Comparison of ENCODE assay signal across 2 cellular contexts in the genomic region with DNA sequence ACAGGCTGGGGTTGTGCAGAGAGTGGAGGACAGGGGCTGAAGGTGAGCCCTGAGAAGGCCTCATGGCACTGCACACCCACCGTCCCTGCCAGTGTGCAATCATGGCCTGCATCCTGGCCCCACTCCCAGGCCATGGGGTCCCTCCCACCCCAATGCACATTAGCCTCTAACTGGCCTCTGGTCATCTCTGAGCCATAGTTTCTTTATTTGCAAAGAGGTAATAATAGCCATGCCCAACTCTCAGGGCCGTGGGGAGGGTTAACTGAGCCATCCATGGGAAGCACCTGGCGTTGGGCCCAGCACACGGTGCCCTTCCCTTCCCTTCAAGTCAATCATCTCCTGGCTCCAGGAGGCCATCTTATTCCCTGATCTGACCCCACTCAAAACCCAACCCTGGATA.
TF ChIP-seq lines count a peak whose summit lies in the region.

No MANE protein-coding gene starts in this region.

TF ChIP-seq in IMR-90, 13 proteins besides CTCF, POLR2A, EP300 and RAD21:
- TF ChIP-seq RCOR1 (IDR thresholded peaks at IDR 0.05; ENCODE audit: insufficient replicate concordance, low read length) = no peak
- no peak for TF ChIP-seq FOS (IDR thresholded peaks at IDR 0.05; ENCODE audit: low read depth, low read length)
- TF ChIP-seq CEBPB (IDR thresholded peaks at IDR 0.05; ENCODE audit: low read depth, low read length) = no peak
- no peak for TF ChIP-seq MAZ (IDR thresholded peaks at IDR 0.05; ENCODE audit: borderline replicate concordance, low read depth, low read length)
- TF ChIP-seq MXI1 (IDR thresholded peaks at IDR 0.05; ENCODE audit: borderline replicate concordance, low read depth, low read length) = no peak
- TF ChIP-seq NFE2L2 (IDR thresholded peaks at IDR 0.05; ENCODE audit: low read depth, low read length) = no peak
- TF ChIP-seq BHLHE40 (IDR thresholded peaks at IDR 0.05; ENCODE audit: low read depth, low read length) = no peak
- no peak for TF ChIP-seq CHD1 (IDR thresholded peaks at IDR 0.05; ENCODE audit: low read depth, low read length)
- TF ChIP-seq, protein P1, sequence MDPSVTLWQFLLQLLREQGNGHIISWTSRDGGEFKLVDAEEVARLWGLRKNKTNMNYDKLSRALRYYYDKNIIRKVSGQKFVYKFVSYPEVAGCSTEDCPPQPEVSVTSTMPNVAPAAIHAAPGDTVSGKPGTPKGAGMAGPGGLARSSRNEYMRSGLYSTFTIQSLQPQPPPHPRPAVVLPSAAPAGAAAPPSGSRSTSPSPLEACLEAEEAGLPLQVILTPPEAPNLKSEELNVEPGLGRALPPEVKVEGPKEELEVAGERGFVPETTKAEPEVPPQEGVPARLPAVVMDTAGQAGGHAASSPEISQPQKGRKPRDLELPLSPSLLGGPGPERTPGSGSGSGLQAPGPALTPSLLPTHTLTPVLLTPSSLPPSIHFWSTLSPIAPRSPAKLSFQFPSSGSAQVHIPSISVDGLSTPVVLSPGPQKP (IDR thresholded peaks at IDR 0.05; ENCODE audit: borderline replicate concordance, low read depth, low read length) = no peak
- no peak for TF ChIP-seq RFX5 (IDR thresholded peaks at IDR 0.05; ENCODE audit: low read depth, low read length)
- no peak for TF ChIP-seq MAFK (IDR thresholded peaks at IDR 0.05; ENCODE audit: low read depth, low read length)
- no peak for TF ChIP-seq SMC3 (IDR thresholded peaks at IDR 0.05; ENCODE audit: low read depth, low read length)
- TF ChIP-seq, protein P2, sequence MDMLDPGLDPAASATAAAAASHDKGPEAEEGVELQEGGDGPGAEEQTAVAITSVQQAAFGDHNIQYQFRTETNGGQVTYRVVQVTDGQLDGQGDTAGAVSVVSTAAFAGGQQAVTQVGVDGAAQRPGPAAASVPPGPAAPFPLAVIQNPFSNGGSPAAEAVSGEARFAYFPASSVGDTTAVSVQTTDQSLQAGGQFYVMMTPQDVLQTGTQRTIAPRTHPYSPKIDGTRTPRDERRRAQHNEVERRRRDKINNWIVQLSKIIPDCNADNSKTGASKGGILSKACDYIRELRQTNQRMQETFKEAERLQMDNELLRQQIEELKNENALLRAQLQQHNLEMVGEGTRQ (IDR thresholded peaks at IDR 0.05; ENCODE audit: low read depth, low read length) = no peak
TF ChIP-seq in IMR-90: peak in this region for 0.

TF ChIP-seq in SK-N-SH treated with all-trans-retinoic acid at 6 μM for 48 hours, 23 proteins besides CTCF, POLR2A, EP300 and RAD21:
- TF ChIP-seq, protein P3, sequence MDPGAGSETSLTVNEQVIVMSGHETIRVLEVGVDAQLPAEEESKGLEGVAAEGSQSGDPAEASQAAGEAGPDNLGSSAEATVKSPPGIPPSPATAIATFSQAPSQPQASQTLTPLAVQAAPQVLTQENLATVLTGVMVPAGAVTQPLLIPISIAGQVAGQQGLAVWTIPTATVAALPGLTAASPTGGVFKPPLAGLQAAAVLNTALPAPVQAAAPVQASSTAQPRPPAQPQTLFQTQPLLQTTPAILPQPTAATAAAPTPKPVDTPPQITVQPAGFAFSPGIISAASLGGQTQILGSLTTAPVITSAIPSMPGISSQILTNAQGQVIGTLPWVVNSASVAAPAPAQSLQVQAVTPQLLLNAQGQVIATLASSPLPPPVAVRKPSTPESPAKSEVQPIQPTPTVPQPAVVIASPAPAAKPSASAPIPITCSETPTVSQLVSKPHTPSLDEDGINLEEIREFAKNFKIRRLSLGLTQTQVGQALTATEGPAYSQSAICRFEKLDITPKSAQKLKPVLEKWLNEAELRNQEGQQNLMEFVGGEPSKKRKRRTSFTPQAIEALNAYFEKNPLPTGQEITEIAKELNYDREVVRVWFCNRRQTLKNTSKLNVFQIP (CRISPR knock-in tag; IDR thresholded peaks at IDR 0.05; ENCODE audit: borderline replicate concordance, low read depth) = no peak
- no peak for TF ChIP-seq CSDC2 (CRISPR knock-in tag; IDR thresholded peaks at IDR 0.05)
TF ChIP-seq in SK-N-SH treated with all-trans-retinoic acid at 6 μM for 48 hours: peak in this region for 0.
